In the genomic region with DNA sequence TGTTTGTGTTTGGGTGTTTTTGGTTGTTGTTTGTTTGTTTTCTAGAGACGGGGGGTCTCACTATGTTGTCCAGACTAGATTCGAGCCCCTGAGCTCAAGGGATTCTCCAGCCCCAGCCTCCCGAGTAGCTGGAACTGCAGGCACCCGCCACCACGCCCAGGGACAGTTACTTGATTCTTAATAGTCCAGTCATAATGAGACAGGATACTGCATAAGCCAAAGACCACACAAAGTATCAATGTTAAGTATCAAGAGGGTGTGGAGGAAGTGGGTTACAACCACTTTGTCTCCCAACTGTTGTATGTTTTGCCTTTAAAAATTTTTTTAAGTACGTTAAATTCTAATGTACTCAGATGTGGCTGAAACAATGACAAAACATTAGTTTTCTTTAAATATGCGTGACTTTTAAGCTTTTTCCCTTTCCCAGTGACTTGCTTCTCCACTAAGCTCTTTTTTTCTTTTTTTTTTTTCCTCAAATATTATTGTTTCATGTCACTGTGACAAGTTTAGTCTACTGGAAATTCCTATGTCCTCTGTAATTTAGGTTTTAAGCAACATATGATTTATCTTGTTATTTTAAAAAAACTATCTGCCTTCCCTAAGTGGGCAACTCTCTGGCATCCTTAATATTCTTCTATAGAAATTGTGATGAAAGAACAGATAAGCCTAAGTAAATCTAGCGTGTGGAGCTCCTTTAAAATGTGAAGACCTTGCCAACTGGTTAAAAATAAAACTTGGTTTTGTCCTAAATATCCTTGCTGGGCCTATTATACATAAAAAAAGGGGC, we compare ENCODE assay signal across 11 cellular contexts.
DNase-seq lines count a peak whose midpoint lies in the region; ATAC-seq and TF ChIP-seq lines count a peak whose summit lies in the region.
"Had no signal": no experiment of that assay in that cellular context is flagged by ENCODE, and none has a peak within 500 bp of the region (broad histone marks: within the 10 kb centered on the region; RNA-seq: fewer than 3 reads in every experiment).

No MANE protein-coding gene starts in this region.

- no peak for TF ChIP-seq CTCF in coronary artery (IDR thresholded peaks at IDR 0.05)

- H4K20me1 ChIP-seq in BLaER1, result no peaks in the 10 kb centered on the region

- H3K9ac ChIP-seq in BLaER1, result no peak overlapping the region

- H3K4me1 ChIP-seq in BLaER1, result peaks cover 61% of the 10 kb centered on the region

- H3K4me3 ChIP-seq in BLaER1 (no peak overlapping the region), coronary artery (no peak overlapping the region)

- H3K27ac ChIP-seq in BLaER1 (peak overlapping the region; percentile 91; the same call in 1 of the 2 replicates), coronary artery (no peak overlapping the region)
- H3K27ac ChIP-seq: VCaP had no signal

- DNase-seq in activated CD4-positive, CD25-positive, alpha-beta regulatory T cell treated with anti-CD3 and anti-CD28 coated beads, Interleukin-2, amount 50 U/mL, for 16 hours (ENCODE audit: low read depth, low spot score), result peak; percentile 0
- peak; percentile 3 for DNase-seq in effector CD4-positive, alpha-beta T cell
- no peak for DNase-seq in GF-D8 (lab: John Stamatoyannopoulos, UW)
- no peak for DNase-seq in erythroblast (lab: John Stamatoyannopoulos, UW)
- DNase-seq in coronary artery (ENCODE audit: low spot score), result no peak
- no peak for DNase-seq in COLO668 (lab: John Stamatoyannopoulos, UW; ENCODE audit: unreplicated experiment)
- DNase-seq: NCI-H1436 had no signal

- ATAC-seq in GM21529 (IDR thresholded peaks at IDR 0.05; ENCODE audit: unreplicated experiment), result peak; percentile 48
- ATAC-seq: esophagus mucosa had no signal

- no peak for TF ChIP-seq POLR2A in erythroblast (IDR thresholded peaks at IDR 0.05; ENCODE audit: low read length)

- H3K36me3 ChIP-seq in BLaER1, result peaks cover 26% of the 10 kb centered on the region; the same call in 1 of the 2 replicates

- no peaks in the 10 kb centered on the region for H3K27me3 ChIP-seq in BLaER1

- H3K9me3 ChIP-seq in BLaER1, result peaks cover 9% of the 10 kb centered on the region; the same call in 1 of the 2 replicates

- peak overlapping the region; percentile 51 for H3K4me2 ChIP-seq in BLaER1

Comparison
In these comparisons a context has a peak if more than half of its experiments do, and no peak if none do; other contexts are left out.
1. DNase-seq: peak in activated CD4-positive, CD25-positive, alpha-beta regulatory T cell treated with anti-CD3 and anti-CD28 coated beads, Interleukin-2, amount 50 U/mL, for 16 hours (single experiment) and effector CD4-positive, alpha-beta T cell (single experiment); none in GF-D8 (single experiment), erythroblast (0 of 2), coronary artery (single experiment) and COLO668 (single experiment).